Comparison of ENCODE assay signal across 10 cellular contexts in the genomic region with DNA sequence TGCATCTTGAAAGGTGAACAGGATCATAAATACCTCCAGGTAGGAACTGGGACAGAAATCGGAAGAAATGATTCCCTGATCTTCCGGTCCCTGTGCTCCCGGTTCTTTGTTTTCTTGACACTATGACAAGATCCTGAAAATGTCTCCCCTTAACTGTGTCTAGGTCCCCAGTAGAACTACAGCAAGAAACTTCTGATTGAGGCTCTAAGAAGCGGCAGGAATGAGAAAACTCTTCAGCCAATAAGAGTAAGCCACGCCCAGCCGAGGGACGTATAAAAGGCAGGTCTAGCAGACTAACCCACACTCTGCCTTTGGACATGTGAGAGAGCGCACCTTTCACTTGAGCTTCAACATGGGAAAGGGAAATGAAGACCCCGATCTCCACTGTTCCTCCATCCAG. TPM values are rescaled to one million over a fixed set of nuclear protein-coding genes. Genes with fewer than 3 reads are reported as not detected.
"Had no signal": no experiment of that assay in that cellular context is flagged by ENCODE, and none has a peak within 500 bp of the region (broad histone marks: within the 10 kb centered on the region; RNA-seq: fewer than 3 reads in every experiment).

A gene (plus strand): TSS at position 301 of the 400 bp plus-strand sequence. CDS start 52 bp downstream, at position 353.

RNA-seq across cellular contexts. Expression of the gene that starts here (rescaled TPM):
- total RNA-seq: OCI-LY7, PC-3, PC-9, Peyer's patch, Right ventricle myocardium inferior, Right ventricle myocardium superior, RPMI7951, SJCRH30, SJSA1 had no signal
- polyA plus RNA-seq: SK-N-SH had no signal
